2 cellular contexts compared by ENCODE assay signal in the genomic region with DNA sequence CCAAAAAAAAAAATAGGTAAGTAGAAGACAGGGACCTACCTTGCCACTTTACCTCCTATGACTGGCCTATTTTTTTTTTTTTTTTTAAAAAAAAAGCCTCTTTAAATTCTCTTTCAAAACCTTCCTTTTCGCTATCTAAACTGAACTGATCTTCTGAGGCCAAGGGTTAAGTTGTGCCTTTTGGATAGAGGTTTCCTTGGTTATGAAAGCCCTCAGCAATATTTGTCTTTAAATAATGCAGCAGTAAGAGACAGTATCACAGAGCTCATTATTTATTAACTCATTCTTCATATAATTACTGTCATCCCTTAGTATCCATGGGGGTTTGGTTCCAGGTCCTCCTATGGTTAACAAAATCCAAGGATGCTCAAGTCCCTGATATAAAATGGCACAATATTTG.
TF ChIP-seq lines count a peak whose summit lies in the region.

No MANE protein-coding gene starts in this region.

TF ChIP-seq in liver, 16 proteins besides CTCF, POLR2A, EP300 and RAD21:
- TF ChIP-seq JUND (IDR thresholded peaks at IDR 0.05) = no peak
- TF ChIP-seq HNF4A (conservative IDR thresholded peaks at IDR 0.05) = peak; percentile 21 to 43

TF ChIP-seq in HepG2, 621 proteins besides CTCF, POLR2A, EP300 and RAD21:
- no peak for TF ChIP-seq ZNF335 (CRISPR knock-in tag; IDR thresholded peaks at IDR 0.05)
- no peak for TF ChIP-seq SMC3 (IDR thresholded peaks at IDR 0.05; ENCODE audit: low read length)
- no peak for TF ChIP-seq ZNF878 (CRISPR knock-in tag; IDR thresholded peaks at IDR 0.05)
